25 cellular contexts compared by ENCODE assay signal in genomic region chr7:33612434-33612833, GRCh38.
"Had no signal": no experiment of that assay in that cellular context is flagged by ENCODE, and none has a peak within 500 bp of the region (broad histone marks: within the 10 kb centered on the region; RNA-seq: fewer than 3 reads in every experiment).

No MANE protein-coding gene starts in this region.

- ATAC-seq: activated CD4-positive, alpha-beta T cell treated with anti-CD3 and anti-CD28 coated beads for 36 hours; activated CD8-positive, alpha-beta memory T cell treated with anti-CD3 and anti-CD28 coated beads, Interleukin-2, amount 10 ng/mL, durations not matched to agents 7 days and 5 days; activated CD8-positive, alpha-beta T cell treated with anti-CD3 and anti-CD28 coated beads, Interleukin-2, amount 10 ng/mL, durations not matched to agents 7 days and 5 days; activated naive CD8-positive, alpha-beta T cell treated with anti-CD3 and anti-CD28 coated beads, Interleukin-2, amount 50 U/mL, for 24 hours; gastroesophageal sphincter; left ventricle myocardium superior; naive thymus-derived CD4-positive, alpha-beta T cell; stimulated activated naive B cell treated with anti-CD40 and anti-IgM and Interleukin-4, amounts not matched to agents 10 μg/mL and 1 μg/mL and 100 μg/mL, for 72 hours had no signal

- DNase-seq: activated CD4-positive, alpha-beta T cell treated with anti-CD3 and anti-CD28 coated beads for 36 hours; activated CD4-positive, CD25-positive, alpha-beta regulatory T cell; activated CD8-positive, alpha-beta memory T cell treated with anti-CD3 and anti-CD28 coated beads, Interleukin-2, amount 10 ng/mL, durations not matched to agents 7 days and 5 days; activated CD8-positive, alpha-beta T cell treated with anti-CD3 and anti-CD28 coated beads, Interleukin-2, amount 10 ng/mL, durations not matched to agents 7 days and 5 days; activated naive CD8-positive, alpha-beta T cell treated with anti-CD3 and anti-CD28 coated beads, Interleukin-2, amount 50 U/mL, for 24 hours; activated T-cell treated with anti-CD3 and anti-CD28 coated beads, Interleukin-2, amount 50 U/mL, for 48 hours; amygdala; cerebellar nuclear complex; colonic mucosa; dorsolateral prefrontal cortex; effector memory CD4-positive, alpha-beta T cell; islet precursor cell; left ventricle myocardium superior; naive thymus-derived CD4-positive, alpha-beta T cell; ovary; stimulated activated CD4-positive, alpha-beta T cell treated with anti-CD3 and anti-CD28 coated beads, Interleukin-15, amount 100 ng/mL, for 24 hours; stimulated activated CD4-positive, alpha-beta T cell treated with anti-CD3 and anti-CD28 coated beads, Interleukin-2, amount 100 ng/mL, for 24 hours; stimulated activated naive B cell treated with anti-CD40 and anti-IgM and Interleukin-4, amounts not matched to agents 10 μg/mL and 1 μg/mL and 100 μg/mL, for 72 hours; stomach; thyroid gland; upper lobe of left lung had no signal

- H3K9me3 ChIP-seq: breast epithelium, colonic mucosa, gastroesophageal sphincter, ovary, stomach, thyroid gland, upper lobe of left lung, vagina had no signal

- H3K27me3 ChIP-seq: breast epithelium, colonic mucosa, dorsolateral prefrontal cortex, gastroesophageal sphincter, hepatocyte, ovary, stomach, thyroid gland, upper lobe of left lung, vagina had no signal

- H3K4me1 ChIP-seq: breast epithelium, colonic mucosa, gastroesophageal sphincter, thyroid gland, upper lobe of left lung, vagina had no signal

- H3K4me3 ChIP-seq: breast epithelium, colonic mucosa, dorsolateral prefrontal cortex, gastroesophageal sphincter, hepatocyte, ovary, stomach, thyroid gland, upper lobe of left lung, vagina had no signal

- H3K27ac ChIP-seq: breast epithelium, colonic mucosa, dorsolateral prefrontal cortex, gastroesophageal sphincter, hepatocyte, ovary, stomach, thyroid gland, upper lobe of left lung, vagina had no signal

- H2AFZ ChIP-seq: hepatocyte had no signal

- H3K4me2 ChIP-seq: hepatocyte had no signal

- H3K36me3 ChIP-seq: breast epithelium, colonic mucosa, gastroesophageal sphincter, ovary, stomach, upper lobe of left lung, vagina had no signal
